ENCODE assay signal across 15 cellular contexts in the genomic region with DNA sequence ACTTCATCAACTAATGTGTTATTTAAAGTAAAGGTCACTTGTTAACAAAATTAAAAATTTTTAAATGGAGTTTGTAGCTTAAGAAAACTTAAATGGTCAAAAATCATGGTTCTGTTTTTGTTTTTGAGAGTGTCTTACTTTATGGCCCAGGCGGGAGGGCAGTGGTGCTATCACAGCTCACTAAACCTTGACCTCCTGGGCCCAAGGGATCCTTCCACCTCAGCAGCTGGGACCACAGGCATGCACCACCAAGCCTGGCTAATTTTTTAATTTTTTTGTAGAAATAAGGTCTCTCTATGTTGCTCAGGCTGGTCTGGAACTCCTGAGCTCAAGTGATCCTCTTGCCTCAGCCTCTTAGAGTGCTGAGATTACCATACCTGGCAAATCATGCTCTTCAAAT.
A peak's percentile ranks its signal among the peaks of the same experiment; 100 is the strongest.
DNase-seq lines count a peak whose midpoint lies in the region; ATAC-seq and TF ChIP-seq lines count a peak whose summit lies in the region.
"Had no signal": no experiment of that assay in that cellular context is flagged by ENCODE, and none has a peak within 500 bp of the region (broad histone marks: within the 10 kb centered on the region; RNA-seq: fewer than 3 reads in every experiment).

No MANE protein-coding gene starts in this region.

- dilution Hi-C loops in IMR-90 (cut with HindIII; ENCODE audit: low sequenced_read_pairs, unreplicated experiment) = no loop called here

- in situ Hi-C loops in IMR-90 (cut with MboI; ENCODE audit: low sequenced_read_pairs) = no loop called here

- H2BK15ac ChIP-seq in IMR-90 (ENCODE audit: low read depth, low read length) = no peak overlapping the region; the same call in 2 of the 3 replicates

- no peak overlapping the region for H3K23ac ChIP-seq in IMR-90 (ENCODE audit: low read depth, low read length)

- no peak overlapping the region for H4K5ac ChIP-seq in IMR-90 (ENCODE audit: low read depth, low read length)

- H3K4me3 ChIP-seq in IMR-90 (ENCODE audit: insufficient read depth, low read depth, low read length) (no peak overlapping the region), esophagus muscularis mucosa (no peak overlapping the region), mucosa of rectum (ENCODE audit: low read length in 2 of 2) (peak overlapping the region; percentile 44 to 67), skeletal muscle satellite cell (ENCODE audit: low read length) (no peak overlapping the region)

- no peak overlapping the region for H3K4me2 ChIP-seq in IMR-90 (ENCODE audit: low read depth, low read length)
- peak overlapping the region; percentile 74 for H3K4me2 ChIP-seq in skeletal muscle satellite cell (ENCODE audit: low read length)

- H3K14ac ChIP-seq in IMR-90 (replicated peaks; ENCODE audit: low read depth, low read length) = no peak overlapping the region

- H2AFZ ChIP-seq in IMR-90 (replicated peaks; ENCODE audit: low read length, poor library complexity) = no peak overlapping the region

- DNase-seq in IMR-90 (no peak), esophagus muscularis mucosa (ENCODE audit: extremely low spot score) (no peak), activated T-cell treated with anti-CD3 and anti-CD28 coated beads for 4 hours (no peak)
- DNase-seq: CD4-positive, alpha-beta T cell; DMS79 treated with DMSO at 0.1 percent for 48 hours; GOT3; Kasumi-1; NCI-H187 treated with DMSO at 0.1 percent for 48 hours; NCI-H2171 treated with DMSO at 0.1 percent for 48 hours; NCI-H82 had no signal

- no TSS peak for BruUV-seq in IMR-90 (replicated peaks; lab: Mats Ljungman, UMichigan)

- H3K36me3 ChIP-seq in IMR-90 (ENCODE audit: control insufficient read depth, insufficient read depth, low read length) = no peaks in the 10 kb centered on the region
- no peaks in the 10 kb centered on the region for H3K36me3 ChIP-seq in esophagus muscularis mucosa
- peaks cover 3 to 11% of the 10 kb centered on the region in 2 donors for H3K36me3 ChIP-seq in mucosa of rectum (ENCODE audit: control insufficient read depth in 2 of 2, insufficient read depth in 2 of 2, low read length in 2 of 2)
- H3K36me3 ChIP-seq in skeletal muscle satellite cell (ENCODE audit: insufficient read depth, low read length) = no peaks in the 10 kb centered on the region

- TF ChIP-seq POLR2A in IMR-90 (IDR thresholded peaks at IDR 0.05; ENCODE audit: low read depth, low read length) (no peak), esophagus muscularis mucosa (IDR thresholded peaks at IDR 0.05; ENCODE audit: low read depth) (no peak)

- no peak overlapping the region for H2BK5ac ChIP-seq in IMR-90 (ENCODE audit: low read depth, low read length, poor library complexity, severe bottlenecking)

- peak overlapping the region; percentile 27; the same call in 1 of the 2 replicates for H2AK5ac ChIP-seq in IMR-90 (ENCODE audit: low read depth, low read length)

- no peak overlapping the region for H3K4ac ChIP-seq in IMR-90 (ENCODE audit: low read depth, low read length)

- no CpG with 5 or more reads among the region's 1 CpG for WGBS in IMR-90 (ENCODE audit: extremely low coverage in 2 of 2, insufficient read length in 1 of 2), 2 experiments
- 93% methylated on average over 1 of the region's 1 CpG for WGBS in esophagus muscularis mucosa

- H3K9ac ChIP-seq in IMR-90 (ENCODE audit: low read depth, low read length) (no peak overlapping the region), mucosa of rectum (ENCODE audit: low read depth in 1 of 2, low read length in 2 of 2) (peak overlapping the region; percentile 60 to 74), skeletal muscle satellite cell (ENCODE audit: low read depth, low read length) (no peak overlapping the region)

- CTCF ChIA-PET in IMR-90 (lab: Yijun Ruan, JAX) = interaction anchor here (0.5 kb wide), 1 partner anchor 10 kb away, joined by 4 read pairs; no protein-coding TSS in a partner anchor

- TF ChIP-seq EP300 in esophagus muscularis mucosa (IDR thresholded peaks at IDR 0.05) = no peak

- no peak overlapping the region for H4K91ac ChIP-seq in IMR-90 (ENCODE audit: insufficient read depth, low read depth, low read length)

- H3K9me1 ChIP-seq in IMR-90 (ENCODE audit: insufficient read depth, low read length) = peaks cover 6% of the 10 kb centered on the region

- no peak overlapping the region for H2AK9ac ChIP-seq in IMR-90 (replicated peaks; ENCODE audit: low read depth, low read length, poor library complexity)

- H3K9me3 ChIP-seq in IMR-90 (ENCODE audit: control insufficient read depth, insufficient read depth, low read length) (no peaks in the 10 kb centered on the region), esophagus muscularis mucosa (no peaks in the 10 kb centered on the region), mucosa of rectum (ENCODE audit: control insufficient read depth in 2 of 2, low read length in 2 of 2) (no peaks in the 10 kb centered on the region), skeletal muscle satellite cell (replicated peaks; ENCODE audit: low read length) (no peaks in the 10 kb centered on the region)

- no peaks in the 10 kb centered on the region for H4K20me1 ChIP-seq in IMR-90 (ENCODE audit: insufficient read depth, low read length)

- no peak overlapping the region for H3K18ac ChIP-seq in IMR-90 (ENCODE audit: low read depth, low read length)

- H4K8ac ChIP-seq in IMR-90 (ENCODE audit: low read depth in 2 of 2, low read length in 2 of 2) = no peak overlapping the region

- TF ChIP-seq CTCF in IMR-90 (conservative IDR thresholded peaks at IDR 0.05; ENCODE audit: low read depth, low read length) = no peak
- no peak for TF ChIP-seq CTCF in esophagus muscularis mucosa (IDR thresholded peaks at IDR 0.05)

- POLR2A ChIA-PET in IMR-90 (lab: Charles Lee; ENCODE audit: unreplicated experiment) = no interaction called here

- H3K4me1 ChIP-seq in IMR-90 (ENCODE audit: control insufficient read depth, insufficient read depth, low read length) (peaks cover 10% of the 10 kb centered on the region), esophagus muscularis mucosa (peaks cover 11 to 55% (median 43%) of the 10 kb centered on the region in 4 donors), mucosa of rectum (ENCODE audit: control insufficient read depth in 2 of 2, insufficient read depth in 2 of 2, low read length in 2 of 2) (peaks cover 5 to 22% of the 10 kb centered on the region in 2 donors), skeletal muscle satellite cell (ENCODE audit: control insufficient read depth, insufficient read depth, low read length) (peaks cover 24% of the 10 kb centered on the region)

- H3K27me3 ChIP-seq in IMR-90 (ENCODE audit: control insufficient read depth, insufficient read depth, low read length) (no peaks in the 10 kb centered on the region), esophagus muscularis mucosa (no peaks in the 10 kb centered on the region), mucosa of rectum (ENCODE audit: control insufficient read depth in 2 of 2, insufficient read depth in 2 of 2, low read length in 2 of 2) (no peaks in the 10 kb centered on the region), skeletal muscle satellite cell (ENCODE audit: control insufficient read depth, insufficient read depth, low read length) (no peaks in the 10 kb centered on the region)

- no peak for TF ChIP-seq RAD21 in IMR-90 (IDR thresholded peaks at IDR 0.05; ENCODE audit: low read length)

- no peak overlapping the region for H2BK120ac ChIP-seq in IMR-90 (ENCODE audit: low read depth, low read length)

- no peak overlapping the region for H2BK20ac ChIP-seq in IMR-90 (ENCODE audit: low read depth, low read length)

- H3K27ac ChIP-seq in IMR-90 (ENCODE audit: insufficient read depth, low read length) = no peak overlapping the region
- peak overlapping the region; percentile 25 to 87 (median 82) for H3K27ac ChIP-seq in esophagus muscularis mucosa (replicated peaks in 1 of 4)
- H3K27ac ChIP-seq in mucosa of rectum (ENCODE audit: low read depth in 2 of 2, low read length in 2 of 2) = peak overlapping the region; percentile 90 to 94

- intact Hi-C loops in IMR-90 (cut with micrococcal nuclease) = no loop called here
- intact Hi-C loops in esophagus muscularis mucosa (cut with DNase I) = loop anchor here (10.0 kb wide), 1 partner anchor 50 kb away; no protein-coding TSS in a partner anchor

- ATAC-seq in IMR-90 (ENCODE audit: low read depth) (no peak), GM19397 (IDR thresholded peaks at IDR 0.05; ENCODE audit: unreplicated experiment) (no peak), GM18907 (IDR thresholded peaks at IDR 0.05; ENCODE audit: unreplicated experiment) (no peak)
- ATAC-seq: Panc1 had no signal

- H3K56ac ChIP-seq in IMR-90 (ENCODE audit: extremely low read depth, insufficient read depth, low read length) = no peak overlapping the region

- H3K79me1 ChIP-seq in IMR-90 (ENCODE audit: low read depth in 1 of 2, low read length in 2 of 2) = peaks cover 20 to 35% of the 10 kb centered on the region in 2 experiments

TF ChIP-seq in IMR-90, 13 proteins besides CTCF, POLR2A, EP300 and RAD21 (continues in another document):
- no peak for TF ChIP-seq CEBPB (IDR thresholded peaks at IDR 0.05; ENCODE audit: low read depth, low read length)
- TF ChIP-seq SMC3 (IDR thresholded peaks at IDR 0.05; ENCODE audit: low read depth, low read length) = no peak
- TF ChIP-seq BHLHE40 (IDR thresholded peaks at IDR 0.05; ENCODE audit: low read depth, low read length) = no peak
- TF ChIP-seq, protein P1, sequence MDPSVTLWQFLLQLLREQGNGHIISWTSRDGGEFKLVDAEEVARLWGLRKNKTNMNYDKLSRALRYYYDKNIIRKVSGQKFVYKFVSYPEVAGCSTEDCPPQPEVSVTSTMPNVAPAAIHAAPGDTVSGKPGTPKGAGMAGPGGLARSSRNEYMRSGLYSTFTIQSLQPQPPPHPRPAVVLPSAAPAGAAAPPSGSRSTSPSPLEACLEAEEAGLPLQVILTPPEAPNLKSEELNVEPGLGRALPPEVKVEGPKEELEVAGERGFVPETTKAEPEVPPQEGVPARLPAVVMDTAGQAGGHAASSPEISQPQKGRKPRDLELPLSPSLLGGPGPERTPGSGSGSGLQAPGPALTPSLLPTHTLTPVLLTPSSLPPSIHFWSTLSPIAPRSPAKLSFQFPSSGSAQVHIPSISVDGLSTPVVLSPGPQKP (IDR thresholded peaks at IDR 0.05; ENCODE audit: borderline replicate concordance, low read depth, low read length) = no peak
- TF ChIP-seq USF2 (IDR thresholded peaks at IDR 0.05; ENCODE audit: low read depth, low read length) = no peak
- TF ChIP-seq MXI1 (IDR thresholded peaks at IDR 0.05; ENCODE audit: borderline replicate concordance, low read depth, low read length) = no peak
- no peak for TF ChIP-seq RCOR1 (IDR thresholded peaks at IDR 0.05; ENCODE audit: insufficient replicate concordance, low read length)
- TF ChIP-seq MAFK (IDR thresholded peaks at IDR 0.05; ENCODE audit: low read depth, low read length) = no peak
- no peak for TF ChIP-seq FOS (IDR thresholded peaks at IDR 0.05; ENCODE audit: low read depth, low read length)
- no peak for TF ChIP-seq RFX5 (IDR thresholded peaks at IDR 0.05; ENCODE audit: low read depth, low read length)

Comparison
In these comparisons a context has a peak if more than half of its experiments do, and no peak if none do; other contexts are left out.
1. H3K4me3 ChIP-seq: peak in mucosa of rectum (2 of 2); none in IMR-90 (single experiment), esophagus muscularis mucosa (0 of 4) and skeletal muscle satellite cell (single experiment).
2. H3K9ac ChIP-seq: peak in mucosa of rectum (2 of 2); none in IMR-90 (single experiment) and skeletal muscle satellite cell (single experiment).